ENCODE assay signal across 1 cellular context in the genomic region with DNA sequence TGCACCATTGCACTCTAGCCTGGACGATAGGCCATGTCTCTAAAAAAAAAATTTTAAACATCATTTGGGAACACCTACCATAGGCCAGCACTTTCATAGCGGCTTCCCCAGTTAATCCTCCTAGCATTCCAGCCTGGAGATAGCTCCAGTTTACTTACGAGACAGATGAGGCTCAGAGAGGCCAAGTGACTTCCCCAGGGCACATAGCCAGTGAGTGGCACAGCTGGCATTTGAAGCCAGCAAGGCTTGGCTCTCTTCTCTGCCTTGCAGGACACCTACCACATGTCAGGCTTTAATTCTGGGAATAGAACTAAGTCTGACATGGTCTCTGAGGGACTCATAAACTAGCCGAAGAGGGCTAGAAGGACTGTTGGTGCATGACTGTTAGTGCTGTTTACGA.
TF ChIP-seq lines count a peak whose summit lies in the region.

No MANE protein-coding gene starts in this region.

TF ChIP-seq in K562, 482 proteins besides CTCF, POLR2A, EP300 and RAD21:
- TF ChIP-seq EWSR1 (IDR thresholded peaks at IDR 0.05; ENCODE audit: borderline replicate concordance, low read depth, partially characterized antibody): no peak
- TF ChIP-seq, protein P1, sequence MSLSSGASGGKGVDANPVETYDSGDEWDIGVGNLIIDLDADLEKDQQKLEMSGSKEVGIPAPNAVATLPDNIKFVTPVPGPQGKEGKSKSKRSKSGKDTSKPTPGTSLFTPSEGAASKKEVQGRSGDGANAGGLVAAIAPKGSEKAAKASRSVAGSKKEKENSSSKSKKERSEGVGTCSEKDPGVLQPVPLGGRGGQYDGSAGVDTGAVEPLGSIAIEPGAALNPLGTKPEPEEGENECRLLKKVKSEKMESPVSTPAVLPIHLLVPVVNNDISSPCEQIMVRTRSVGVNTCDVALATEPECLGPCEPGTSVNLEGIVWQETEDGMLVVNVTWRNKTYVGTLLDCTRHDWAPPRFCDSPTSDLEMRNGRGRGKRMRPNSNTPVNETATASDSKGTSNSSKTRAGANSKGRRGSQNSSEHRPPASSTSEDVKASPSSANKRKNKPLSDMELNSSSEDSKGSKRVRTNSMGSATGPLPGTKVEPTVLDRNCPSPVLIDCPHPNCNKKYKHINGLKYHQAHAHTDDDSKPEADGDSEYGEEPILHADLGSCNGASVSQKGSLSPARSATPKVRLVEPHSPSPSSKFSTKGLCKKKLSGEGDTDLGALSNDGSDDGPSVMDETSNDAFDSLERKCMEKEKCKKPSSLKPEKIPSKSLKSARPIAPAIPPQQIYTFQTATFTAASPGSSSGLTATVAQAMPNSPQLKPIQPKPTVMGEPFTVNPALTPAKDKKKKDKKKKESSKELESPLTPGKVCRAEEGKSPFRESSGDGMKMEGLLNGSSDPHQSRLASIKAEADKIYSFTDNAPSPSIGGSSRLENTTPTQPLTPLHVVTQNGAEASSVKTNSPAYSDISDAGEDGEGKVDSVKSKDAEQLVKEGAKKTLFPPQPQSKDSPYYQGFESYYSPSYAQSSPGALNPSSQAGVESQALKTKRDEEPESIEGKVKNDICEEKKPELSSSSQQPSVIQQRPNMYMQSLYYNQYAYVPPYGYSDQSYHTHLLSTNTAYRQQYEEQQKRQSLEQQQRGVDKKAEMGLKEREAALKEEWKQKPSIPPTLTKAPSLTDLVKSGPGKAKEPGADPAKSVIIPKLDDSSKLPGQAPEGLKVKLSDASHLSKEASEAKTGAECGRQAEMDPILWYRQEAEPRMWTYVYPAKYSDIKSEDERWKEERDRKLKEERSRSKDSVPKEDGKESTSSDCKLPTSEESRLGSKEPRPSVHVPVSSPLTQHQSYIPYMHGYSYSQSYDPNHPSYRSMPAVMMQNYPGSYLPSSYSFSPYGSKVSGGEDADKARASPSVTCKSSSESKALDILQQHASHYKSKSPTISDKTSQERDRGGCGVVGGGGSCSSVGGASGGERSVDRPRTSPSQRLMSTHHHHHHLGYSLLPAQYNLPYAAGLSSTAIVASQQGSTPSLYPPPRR (CRISPR knock-in tag; IDR thresholded peaks at IDR 0.05; ENCODE audit: borderline replicate concordance): no peak
- TF ChIP-seq MEF2D (tag; conservative IDR thresholded peaks at IDR 0.05; ENCODE audit: low read depth): no peak
- no peak for TF ChIP-seq KAT7 (CRISPR knock-in tag; IDR thresholded peaks at IDR 0.05; ENCODE audit: borderline replicate concordance)
- TF ChIP-seq, protein P2, sequence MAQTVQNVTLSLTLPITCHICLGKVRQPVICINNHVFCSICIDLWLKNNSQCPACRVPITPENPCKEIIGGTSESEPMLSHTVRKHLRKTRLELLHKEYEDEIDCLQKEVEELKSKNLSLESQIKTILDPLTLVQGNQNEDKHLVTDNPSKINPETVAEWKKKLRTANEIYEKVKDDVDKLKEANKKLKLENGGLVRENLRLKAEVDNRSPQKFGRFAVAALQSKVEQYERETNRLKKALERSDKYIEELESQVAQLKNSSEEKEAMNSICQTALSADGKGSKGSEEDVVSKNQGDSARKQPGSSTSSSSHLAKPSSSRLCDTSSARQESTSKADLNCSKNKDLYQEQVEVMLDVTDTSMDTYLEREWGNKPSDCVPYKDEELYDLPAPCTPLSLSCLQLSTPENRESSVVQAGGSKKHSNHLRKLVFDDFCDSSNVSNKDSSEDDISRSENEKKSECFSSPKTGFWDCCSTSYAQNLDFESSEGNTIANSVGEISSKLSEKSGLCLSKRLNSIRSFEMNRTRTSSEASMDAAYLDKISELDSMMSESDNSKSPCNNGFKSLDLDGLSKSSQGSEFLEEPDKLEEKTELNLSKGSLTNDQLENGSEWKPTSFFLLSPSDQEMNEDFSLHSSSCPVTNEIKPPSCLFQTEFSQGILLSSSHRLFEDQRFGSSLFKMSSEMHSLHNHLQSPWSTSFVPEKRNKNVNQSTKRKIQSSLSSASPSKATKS (CRISPR knock-in tag; IDR thresholded peaks at IDR 0.05): no peak
- TF ChIP-seq RFX5 (IDR thresholded peaks at IDR 0.05; ENCODE audit: low read depth, low read length): no peak
- TF ChIP-seq, protein P3, sequence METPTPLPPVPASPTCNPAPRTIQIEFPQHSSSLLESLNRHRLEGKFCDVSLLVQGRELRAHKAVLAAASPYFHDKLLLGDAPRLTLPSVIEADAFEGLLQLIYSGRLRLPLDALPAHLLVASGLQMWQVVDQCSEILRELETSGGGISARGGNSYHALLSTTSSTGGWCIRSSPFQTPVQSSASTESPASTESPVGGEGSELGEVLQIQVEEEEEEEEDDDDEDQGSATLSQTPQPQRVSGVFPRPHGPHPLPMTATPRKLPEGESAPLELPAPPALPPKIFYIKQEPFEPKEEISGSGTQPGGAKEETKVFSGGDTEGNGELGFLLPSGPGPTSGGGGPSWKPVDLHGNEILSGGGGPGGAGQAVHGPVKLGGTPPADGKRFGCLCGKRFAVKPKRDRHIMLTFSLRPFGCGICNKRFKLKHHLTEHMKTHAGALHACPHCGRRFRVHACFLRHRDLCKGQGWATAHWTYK (CRISPR knock-in tag; IDR thresholded peaks at IDR 0.05): no peak
- TF ChIP-seq GABPB2 (CRISPR knock-in tag; conservative IDR thresholded peaks at IDR 0.05): no peak
- TF ChIP-seq, protein P4, sequence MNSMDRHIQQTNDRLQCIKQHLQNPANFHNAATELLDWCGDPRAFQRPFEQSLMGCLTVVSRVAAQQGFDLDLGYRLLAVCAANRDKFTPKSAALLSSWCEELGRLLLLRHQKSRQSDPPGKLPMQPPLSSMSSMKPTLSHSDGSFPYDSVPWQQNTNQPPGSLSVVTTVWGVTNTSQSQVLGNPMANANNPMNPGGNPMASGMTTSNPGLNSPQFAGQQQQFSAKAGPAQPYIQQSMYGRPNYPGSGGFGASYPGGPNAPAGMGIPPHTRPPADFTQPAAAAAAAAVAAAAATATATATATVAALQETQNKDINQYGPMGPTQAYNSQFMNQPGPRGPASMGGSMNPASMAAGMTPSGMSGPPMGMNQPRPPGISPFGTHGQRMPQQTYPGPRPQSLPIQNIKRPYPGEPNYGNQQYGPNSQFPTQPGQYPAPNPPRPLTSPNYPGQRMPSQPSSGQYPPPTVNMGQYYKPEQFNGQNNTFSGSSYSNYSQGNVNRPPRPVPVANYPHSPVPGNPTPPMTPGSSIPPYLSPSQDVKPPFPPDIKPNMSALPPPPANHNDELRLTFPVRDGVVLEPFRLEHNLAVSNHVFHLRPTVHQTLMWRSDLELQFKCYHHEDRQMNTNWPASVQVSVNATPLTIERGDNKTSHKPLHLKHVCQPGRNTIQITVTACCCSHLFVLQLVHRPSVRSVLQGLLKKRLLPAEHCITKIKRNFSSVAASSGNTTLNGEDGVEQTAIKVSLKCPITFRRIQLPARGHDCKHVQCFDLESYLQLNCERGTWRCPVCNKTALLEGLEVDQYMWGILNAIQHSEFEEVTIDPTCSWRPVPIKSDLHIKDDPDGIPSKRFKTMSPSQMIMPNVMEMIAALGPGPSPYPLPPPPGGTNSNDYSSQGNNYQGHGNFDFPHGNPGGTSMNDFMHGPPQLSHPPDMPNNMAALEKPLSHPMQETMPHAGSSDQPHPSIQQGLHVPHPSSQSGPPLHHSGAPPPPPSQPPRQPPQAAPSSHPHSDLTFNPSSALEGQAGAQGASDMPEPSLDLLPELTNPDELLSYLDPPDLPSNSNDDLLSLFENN (IDR thresholded peaks at IDR 0.05; ENCODE audit: low read depth in 2 of 2, low read length in 2 of 2): no peak
- no peak for TF ChIP-seq ZNF79 (CRISPR knock-in tag; IDR thresholded peaks at IDR 0.05; ENCODE audit: low read depth)
- TF ChIP-seq ZNF143 (CRISPR knock-in tag; IDR thresholded peaks at IDR 0.05): no peak
- TF ChIP-seq XRCC3 (IDR thresholded peaks at IDR 0.05): no peak
- TF ChIP-seq LARP7 (IDR thresholded peaks at IDR 0.05): no peak
- no peak for TF ChIP-seq HMG20A (CRISPR knock-in tag; conservative IDR thresholded peaks at IDR 0.05)
- TF ChIP-seq ZKSCAN8 (CRISPR knock-in tag; IDR thresholded peaks at IDR 0.05): no peak
- TF ChIP-seq, protein P5, sequence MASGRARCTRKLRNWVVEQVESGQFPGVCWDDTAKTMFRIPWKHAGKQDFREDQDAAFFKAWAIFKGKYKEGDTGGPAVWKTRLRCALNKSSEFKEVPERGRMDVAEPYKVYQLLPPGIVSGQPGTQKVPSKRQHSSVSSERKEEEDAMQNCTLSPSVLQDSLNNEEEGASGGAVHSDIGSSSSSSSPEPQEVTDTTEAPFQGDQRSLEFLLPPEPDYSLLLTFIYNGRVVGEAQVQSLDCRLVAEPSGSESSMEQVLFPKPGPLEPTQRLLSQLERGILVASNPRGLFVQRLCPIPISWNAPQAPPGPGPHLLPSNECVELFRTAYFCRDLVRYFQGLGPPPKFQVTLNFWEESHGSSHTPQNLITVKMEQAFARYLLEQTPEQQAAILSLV (tag; IDR thresholded peaks at IDR 0.05): no peak
- TF ChIP-seq ZFP1 (CRISPR knock-in tag; IDR thresholded peaks at IDR 0.05): no peak
TF ChIP-seq in K562: peak in this region for 0.
